ENCODE assay signal across 1 cellular context in genomic region chr5:74651710-74652109, GRCh38.
TF ChIP-seq lines count a peak whose summit lies in the region.

No MANE protein-coding gene starts in this region.

TF ChIP-seq in HepG2, 621 proteins besides CTCF, POLR2A, EP300 and RAD21 (continued from another document):
- no peak for TF ChIP-seq BRCA1 (CRISPR knock-in tag; IDR thresholded peaks at IDR 0.05)
- TF ChIP-seq ZUFSP (CRISPR knock-in tag; IDR thresholded peaks at IDR 0.05; ENCODE audit: borderline replicate concordance), result no peak
- TF ChIP-seq ZNF350 (CRISPR knock-in tag; IDR thresholded peaks at IDR 0.05; ENCODE audit: borderline replicate concordance, low read depth), result no peak
- no peak for TF ChIP-seq POGZ (CRISPR knock-in tag; IDR thresholded peaks at IDR 0.05)
- TF ChIP-seq YEATS2 (CRISPR knock-in tag; IDR thresholded peaks at IDR 0.05; ENCODE audit: borderline replicate concordance), result no peak
- no peak for TF ChIP-seq ZNF281 (CRISPR knock-in tag; IDR thresholded peaks at IDR 0.05; ENCODE audit: borderline replicate concordance)
- TF ChIP-seq ZNF547 (CRISPR knock-in tag; IDR thresholded peaks at IDR 0.05), result no peak
- no peak for TF ChIP-seq ZNF883 (CRISPR knock-in tag; IDR thresholded peaks at IDR 0.05; ENCODE audit: not compliant biosample characterization)
- no peak for TF ChIP-seq HNF1B (CRISPR knock-in tag; IDR thresholded peaks at IDR 0.05)
- no peak for TF ChIP-seq MIER2 (CRISPR knock-in tag; IDR thresholded peaks at IDR 0.05)
- TF ChIP-seq ZNF253 (CRISPR knock-in tag; IDR thresholded peaks at IDR 0.05; ENCODE audit: borderline replicate concordance), result no peak
- TF ChIP-seq ZNF713 (CRISPR knock-in tag; IDR thresholded peaks at IDR 0.05), result no peak
- TF ChIP-seq ZNF674 (CRISPR knock-in tag; IDR thresholded peaks at IDR 0.05; ENCODE audit: low read depth), result no peak
- TF ChIP-seq MEIS1 (CRISPR knock-in tag; IDR thresholded peaks at IDR 0.05; ENCODE audit: borderline replicate concordance), result no peak
- no peak for TF ChIP-seq HBP1 (CRISPR knock-in tag; IDR thresholded peaks at IDR 0.05; ENCODE audit: low read depth)
- TF ChIP-seq RBM22 (optimal IDR thresholded peaks at IDR 0.05; ENCODE audit: low read length), result no peak
